In the genomic region with DNA sequence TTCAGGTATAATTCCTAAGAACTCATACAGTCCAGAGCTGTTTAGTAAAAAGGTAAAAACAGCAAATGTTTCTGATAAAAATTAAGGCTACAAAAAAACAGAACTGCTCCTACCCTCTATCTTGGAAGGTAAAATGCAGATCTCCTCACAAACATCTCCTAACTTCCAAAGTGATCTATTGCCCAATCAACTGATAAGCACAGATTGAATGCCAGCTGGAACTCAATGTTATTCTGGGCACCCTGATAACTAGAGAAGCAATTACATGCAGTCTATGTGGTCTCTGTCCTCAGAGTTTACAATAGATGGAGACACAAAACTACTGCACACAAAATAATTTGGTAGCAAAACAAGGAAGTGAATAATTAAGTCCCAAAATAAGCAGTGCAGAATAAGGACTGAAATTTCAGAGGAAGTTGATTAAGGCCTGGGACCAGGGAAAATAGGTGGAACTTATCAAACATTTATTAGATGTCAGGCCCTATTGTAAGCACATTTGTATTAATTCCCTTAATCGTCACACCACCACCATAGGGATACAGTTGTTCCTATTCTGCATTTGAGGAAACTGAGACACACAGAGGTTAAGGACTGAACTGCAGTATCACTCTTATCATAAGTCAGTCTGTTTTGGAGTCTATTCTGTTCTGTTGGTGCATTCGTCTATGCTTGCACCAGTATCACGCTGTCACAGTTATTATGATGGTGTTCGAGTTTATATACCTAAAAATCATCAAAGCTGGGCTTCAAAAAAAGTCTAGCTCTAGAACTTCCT, we compare ENCODE assay signal across 18 cellular contexts.
DNase-seq lines count a peak whose midpoint lies in the region; TF ChIP-seq lines count a peak whose summit lies in the region.
"Had no signal": no experiment of that assay in that cellular context is flagged by ENCODE, and none has a peak within 500 bp of the region (broad histone marks: within the 10 kb centered on the region; RNA-seq: fewer than 3 reads in every experiment).

No MANE protein-coding gene starts in this region.

- H3K27ac ChIP-seq in HEK293 (ENCODE audit: extremely low read depth, low read depth, low read length) (no peak overlapping the region), OCI-LY3 (ENCODE audit: low read length) (no peak overlapping the region), epithelial cell of prostate (peak overlapping the region; percentile 86), tibial artery (peak overlapping the region; percentile 9 to 44), mesenchymal stem cell (ENCODE audit: low read length, poor library complexity, severe bottlenecking) (no peak overlapping the region)
- no peak overlapping the region for H3K27ac ChIP-seq in CD4-positive, alpha-beta memory T cell (ENCODE audit: low read depth, low read length)
- H3K27ac ChIP-seq: HL-60 had no signal

- H2BK120ac ChIP-seq in mesenchymal stem cell (ENCODE audit: low read depth, low read length): no peak overlapping the region

- no peak overlapping the region for H2BK12ac ChIP-seq in mesenchymal stem cell (ENCODE audit: low read length in 2 of 2)

- H2BK15ac ChIP-seq in mesenchymal stem cell (ENCODE audit: low read depth, poor library complexity, severe bottlenecking): no peak overlapping the region

- no peak overlapping the region for H2AK5ac ChIP-seq in mesenchymal stem cell (ENCODE audit: low read length, severe bottlenecking)

- 94% methylated on average over 3 of the region's 4 CpGs for WGBS in mesenchymal stem cell

- H2BK5ac ChIP-seq in mesenchymal stem cell (ENCODE audit: low read depth, low read length, poor library complexity, severe bottlenecking): no peak overlapping the region

- H3K36me3 ChIP-seq in HEK293 (ENCODE audit: control insufficient read depth in 2 of 2, insufficient read depth in 1 of 2, low read length in 2 of 2) (no peaks in the 10 kb centered on the region), OCI-LY3 (replicated peaks; ENCODE audit: low read depth, low read length) (no peaks in the 10 kb centered on the region), tibial artery (no peaks in the 10 kb centered on the region), mesenchymal stem cell (ENCODE audit: control insufficient read depth in 1 of 2, insufficient read depth in 2 of 2, low read depth in 1 of 2, low read length in 2 of 2) (no peaks in the 10 kb centered on the region)
- no peaks in the 10 kb centered on the region for H3K36me3 ChIP-seq in CD4-positive, alpha-beta memory T cell (ENCODE audit: insufficient read depth, low read length)

- no peaks in the 10 kb centered on the region for H3K79me2 ChIP-seq in OCI-LY3 (ENCODE audit: low read length)

- H4K8ac ChIP-seq in mesenchymal stem cell (ENCODE audit: low read length): no peak overlapping the region

- no peak for DNase-seq in epithelial cell of prostate (ENCODE audit: low read depth, low spot score)
- DNase-seq in tibial artery: no peak
- no peak for DNase-seq in mesothelial cell of epicardium (ENCODE audit: low spot score in 2 of 2, unreplicated experiment in 2 of 2)
- no peak for DNase-seq in mesenchymal stem cell
- DNase-seq in CD4-positive, alpha-beta memory T cell: no peak
- DNase-seq: activated CD4-positive, alpha-beta T cell treated with anti-CD3 and anti-CD28 coated beads for 1 hour; amniotic stem cell; Karpas-422; left cardiac atrium; NCI-H1417 treated with DMSO at 0.1 percent for 48 hours; NCI-H2171 treated with DMSO at 0.1 percent for 48 hours; SHP77; stimulated activated CD4-positive, alpha-beta T cell treated with anti-CD3 and anti-CD28 coated beads, Interleukin-2, amount 100 ng/mL, for 48 hours; substantia nigra; T1000 had no signal

- peaks cover 6% of the 10 kb centered on the region; the same call in 1 of the 2 replicates for H3K4me1 ChIP-seq in HEK293 (ENCODE audit: control insufficient read depth, insufficient read depth, low read length)
- H3K4me1 ChIP-seq in OCI-LY3 (ENCODE audit: low read length): no peaks in the 10 kb centered on the region
- peaks cover 0 to 65% (median 13%) of the 10 kb centered on the region in 4 donors for H3K4me1 ChIP-seq in tibial artery
- H3K4me1 ChIP-seq in mesenchymal stem cell (ENCODE audit: control insufficient read depth, insufficient read depth, low read depth, low read length): no peaks in the 10 kb centered on the region
- H3K4me1 ChIP-seq in CD4-positive, alpha-beta memory T cell (ENCODE audit: insufficient read depth, low read length): no peaks in the 10 kb centered on the region

- TF ChIP-seq CTCF in HEK293 (tag by site-specific recombination; IDR thresholded peaks at IDR 0.05): peak; percentile 23; the same call in 1 of the 2 replicates
- TF ChIP-seq CTCF in OCI-LY3 (IDR thresholded peaks at IDR 0.05; ENCODE audit: low read depth, low read length): 0 out of 2 replicates have a peak, but pooled peaks have one; percentile 12
- TF ChIP-seq CTCF in tibial artery (IDR thresholded peaks at IDR 0.05): no peak
- no peak for TF ChIP-seq CTCF in mesothelial cell of epicardium (IDR thresholded peaks at IDR 0.05; ENCODE audit: unreplicated experiment)

- H3K4me1 Mint-ChIP-seq in mesothelial cell of epicardium: peaks cover 6% of the 10 kb centered on the region
- H3K4me1 Mint-ChIP-seq in CD4-positive, alpha-beta memory T cell: no peaks in the 10 kb centered on the region

- no peaks in the 10 kb centered on the region for H4K20me1 ChIP-seq in OCI-LY3 (ENCODE audit: insufficient read depth, low read length)

- no peaks in the 10 kb centered on the region for H3K36me3 Mint-ChIP-seq in mesothelial cell of epicardium
- no peaks in the 10 kb centered on the region for H3K36me3 Mint-ChIP-seq in CD4-positive, alpha-beta memory T cell

- no peak overlapping the region for H3K27ac Mint-ChIP-seq in mesothelial cell of epicardium
- no peak overlapping the region for H3K27ac Mint-ChIP-seq in CD4-positive, alpha-beta memory T cell

- no peak overlapping the region for H3K4ac ChIP-seq in mesenchymal stem cell (ENCODE audit: low read depth in 1 of 2, low read length in 2 of 2)

- H3K9me3 ChIP-seq in HEK293 (ENCODE audit: control insufficient read depth, insufficient read depth, low read depth, low read length) (no peaks in the 10 kb centered on the region; the same call in 1 of the 2 replicates), OCI-LY3 (ENCODE audit: insufficient read depth, low read length) (no peaks in the 10 kb centered on the region), tibial artery (no peaks in the 10 kb centered on the region), mesenchymal stem cell (ENCODE audit: control insufficient read depth, low read length) (no peaks in the 10 kb centered on the region)
- no peaks in the 10 kb centered on the region for H3K9me3 ChIP-seq in CD4-positive, alpha-beta memory T cell (ENCODE audit: control insufficient read depth in 1 of 2, low read length in 2 of 2)

- H3K9me3 Mint-ChIP-seq in mesothelial cell of epicardium: no peaks in the 10 kb centered on the region
- H3K9me3 Mint-ChIP-seq in CD4-positive, alpha-beta memory T cell: peaks cover 0 to 14% (median 2%) of the 10 kb centered on the region in 8 donors

- H3K4me3 ChIP-seq in HEK293 (ENCODE audit: low read depth, low read length): no peak overlapping the region
- H3K4me3 ChIP-seq in OCI-LY3 (ENCODE audit: low read length): no peak overlapping the region
- H3K4me3 ChIP-seq in tibial artery: no peak overlapping the region
- H3K4me3 ChIP-seq in mesenchymal stem cell (ENCODE audit: insufficient read depth in 1 of 2, low read depth in 1 of 2, low read length in 2 of 2): no peak overlapping the region
- H3K4me3 ChIP-seq in CD4-positive, alpha-beta memory T cell (ENCODE audit: low read length in 2 of 2): no peak overlapping the region

- no peak overlapping the region for H3K23ac ChIP-seq in mesenchymal stem cell (ENCODE audit: low read length in 2 of 2)

- no peak overlapping the region for H3K18ac ChIP-seq in mesenchymal stem cell (ENCODE audit: low read depth in 1 of 2, low read length in 2 of 2)

- no peak overlapping the region for H3K4me3 Mint-ChIP-seq in mesothelial cell of epicardium
- H3K4me3 Mint-ChIP-seq in CD4-positive, alpha-beta memory T cell: no peak overlapping the region

- no peak overlapping the region for H4K91ac ChIP-seq in mesenchymal stem cell (ENCODE audit: low read length)

- H3K27me3 ChIP-seq in OCI-LY3 (ENCODE audit: low read depth, low read length) (no peaks in the 10 kb centered on the region), tibial artery (no peaks in the 10 kb centered on the region), mesenchymal stem cell (ENCODE audit: control insufficient read depth in 1 of 2, insufficient read depth in 1 of 2, low read length in 2 of 2) (no peaks in the 10 kb centered on the region)
- no peaks in the 10 kb centered on the region for H3K27me3 ChIP-seq in CD4-positive, alpha-beta memory T cell (ENCODE audit: insufficient read depth, low read length)

- peaks cover 4% of the 10 kb centered on the region for H3K27me3 Mint-ChIP-seq in mesothelial cell of epicardium (ENCODE audit: low read depth)
- H3K27me3 Mint-ChIP-seq in CD4-positive, alpha-beta memory T cell: no peaks in the 10 kb centered on the region

- H3K4me2 ChIP-seq in OCI-LY3 (ENCODE audit: low read length) (no peak overlapping the region), mesenchymal stem cell (ENCODE audit: low read length, poor library complexity, severe bottlenecking) (no peak overlapping the region)

- POLR2A ChIA-PET in HEK293 (lab: Yijun Ruan, JAX): no interaction called here
- POLR2A ChIA-PET in CD4-positive, alpha-beta memory T cell (lab: Charles Lee; ENCODE audit: partially characterized antibody): no interaction called here

- intact Hi-C loops in tibial artery (cut with DNase I; ENCODE audit: low total_unique reads): no loop called here
- intact Hi-C loops in CD4-positive, alpha-beta memory T cell (cut with micrococcal nuclease): no loop called here

- H3K9ac ChIP-seq in OCI-LY3 (ENCODE audit: low read length) (no peak overlapping the region), mesenchymal stem cell (ENCODE audit: low read length) (no peak overlapping the region)

- no peaks in the 10 kb centered on the region for H3K79me1 ChIP-seq in mesenchymal stem cell (replicated peaks; ENCODE audit: low read length, poor library complexity, severe bottlenecking)

- CTCF ChIA-PET in HEK293 (lab: Yijun Ruan, JAX): interaction anchor here (0.6 kb wide), 1 partner anchor 586 kb away, joined by 3 read pairs; no protein-coding TSS in a partner anchor
- CTCF ChIA-PET in CD4-positive, alpha-beta memory T cell (lab: Charles Lee; ENCODE audit: partially characterized antibody): no interaction called here

- H3K14ac ChIP-seq in mesenchymal stem cell (ENCODE audit: low read length in 2 of 2): no peak overlapping the region

- H2AFZ ChIP-seq in OCI-LY3 (ENCODE audit: low read depth, low read length) (no peak overlapping the region), mesenchymal stem cell (ENCODE audit: low read depth, low read length) (no peak overlapping the region)

TF ChIP-seq in HEK293, 187 proteins besides CTCF, POLR2A, EP300 and RAD21:
- no peak for TF ChIP-seq GLIS1 (tag by site-specific recombination; IDR thresholded peaks at IDR 0.05)
- no peak for TF ChIP-seq ZNF2 (tag by site-specific recombination; IDR thresholded peaks at IDR 0.05)

Comparison
In these comparisons a context has a peak if more than half of its experiments do, and no peak if none do; other contexts are left out.
1. H3K27ac ChIP-seq: peak in epithelial cell of prostate (single experiment) and tibial artery (2 of 2); none in HEK293 (single experiment), OCI-LY3 (single experiment), mesenchymal stem cell (single experiment) and CD4-positive, alpha-beta memory T cell (single experiment).
2. CTCF ChIP-seq: peak in HEK293 (single experiment) and OCI-LY3 (single experiment); none in tibial artery (0 of 2) and mesothelial cell of epicardium (single experiment).